16 cellular contexts compared by ENCODE assay signal in genomic region chr6:133392015-133392414, GRCh38.
"Had no signal": no experiment of that assay in that cellular context is flagged by ENCODE, and none has a peak within 500 bp of the region (broad histone marks: within the 10 kb centered on the region; RNA-seq: fewer than 3 reads in every experiment).

No MANE protein-coding gene starts in this region.

- H3K9me3 ChIP-seq: adrenal gland, esophagus squamous epithelium, heart right ventricle, lower lobe of right lung, sigmoid colon, testis had no signal

- ATAC-seq: heart right ventricle; lower lobe of right lung; natural killer cell treated with Interleukin-12 subunit alpha and Interleukin-12 subunit beta and Interleukin-15 and Interleukin-18, amount 100 ng/mL, for 72 hours; stimulated activated memory B cell treated with anti-CD40 and anti-IgM and Interleukin-4, amounts not matched to agents 10 μg/mL and 1 μg/mL and 100 μg/mL, for 72 hours had no signal

- H3K36me3 ChIP-seq: adrenal gland, esophagus squamous epithelium, heart right ventricle, lower lobe of right lung, sigmoid colon had no signal

- H3K27me3 ChIP-seq: adrenal gland, esophagus squamous epithelium, heart right ventricle, sigmoid colon, testis had no signal

- DNase-seq: activated CD4-positive, CD25-positive, alpha-beta regulatory T cell treated with anti-CD3 and anti-CD28 coated beads, Interleukin-2, amount 50 U/mL, for 72 hours; activated gamma-delta T cell; adrenal gland; dermis blood vessel endothelial cell; effector memory CD4-positive, alpha-beta T cell; esophagus squamous epithelium; heart right ventricle; lower lobe of right lung; occipital lobe; posterior cingulate gyrus; sigmoid colon; stimulated activated CD4-positive, alpha-beta T cell treated with anti-CD3 and anti-CD28 coated beads, Interleukin-4, amount 100 ng/mL, for 4 hours; T1000; testis had no signal

- H3K27ac ChIP-seq: adrenal gland, esophagus squamous epithelium, heart right ventricle, lower lobe of right lung, sigmoid colon, testis had no signal

- H3K4me1 ChIP-seq: adrenal gland, esophagus squamous epithelium, lower lobe of right lung, sigmoid colon, testis had no signal

- H3K4me3 ChIP-seq: adrenal gland, esophagus squamous epithelium, heart right ventricle, lower lobe of right lung, sigmoid colon, testis had no signal
